9 cellular contexts compared by ENCODE assay signal in genomic region chr7:36723951-36724664, GRCh38. TPM values are rescaled to one million over a fixed set of nuclear protein-coding genes. Genes with fewer than 3 reads are reported as not detected.
DNase-seq lines count a peak whose midpoint lies in the region; ATAC-seq and TF ChIP-seq lines count a peak whose summit lies in the region.
"Had no signal": no experiment of that assay in that cellular context is flagged by ENCODE, and none has a peak within 500 bp of the region (broad histone marks: within the 10 kb centered on the region; RNA-seq: fewer than 3 reads in every experiment).

A gene with protein sequence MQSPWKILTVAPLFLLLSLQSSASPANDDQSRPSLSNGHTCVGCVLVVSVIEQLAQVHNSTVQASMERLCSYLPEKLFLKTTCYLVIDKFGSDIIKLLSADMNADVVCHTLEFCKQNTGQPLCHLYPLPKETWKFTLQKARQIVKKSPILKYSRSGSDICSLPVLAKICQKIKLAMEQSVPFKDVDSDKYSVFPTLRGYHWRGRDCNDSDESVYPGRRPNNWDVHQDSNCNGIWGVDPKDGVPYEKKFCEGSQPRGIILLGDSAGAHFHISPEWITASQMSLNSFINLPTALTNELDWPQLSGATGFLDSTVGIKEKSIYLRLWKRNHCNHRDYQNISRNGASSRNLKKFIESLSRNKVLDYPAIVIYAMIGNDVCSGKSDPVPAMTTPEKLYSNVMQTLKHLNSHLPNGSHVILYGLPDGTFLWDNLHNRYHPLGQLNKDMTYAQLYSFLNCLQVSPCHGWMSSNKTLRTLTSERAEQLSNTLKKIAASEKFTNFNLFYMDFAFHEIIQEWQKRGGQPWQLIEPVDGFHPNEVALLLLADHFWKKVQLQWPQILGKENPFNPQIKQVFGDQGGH (minus strand): TSS chr7:36724494. CDS start chr7:36724148, 346 bp downstream.

- H2AFZ ChIP-seq in DND-41 (ENCODE audit: low read depth, low read length): peak within 1 kb of the TSS; percentile 64

- no peaks in the 10 kb centered on the region for H3K27me3 ChIP-seq in DND-41 (ENCODE audit: insufficient read depth, low read length, poor library complexity)
- H3K27me3 ChIP-seq: cardiac muscle cell had no signal

- intact Hi-C loops in activated T-helper 1 cell treated with anti-CD3 and anti-CD28 coated beads, Interleukin-12 subunit alpha, Interleukin-12 subunit beta, Interleukin-2, Interleukin-4 antibody, amounts not matched to agents 30 ng/mL and 10 ng/mL and 1 ng/mL, durations not matched to agents 14 hours and 24 hours and 36 hours (cut with micrococcal nuclease): loop anchor here (1.0 to 5.0 kb wide), 8 partner anchors 17 to 618 kb away; no protein-coding TSS in a partner anchor

- ATAC-seq in DND-41 (ENCODE audit: insufficient read depth, low read depth): peak; percentile 98
- ATAC-seq in GM21825 (IDR thresholded peaks at IDR 0.05; ENCODE audit: unreplicated experiment): peak; percentile 93
- peak; percentile 99 for ATAC-seq in memory B cell (ENCODE audit: low read depth)
- peak; percentile 90 for ATAC-seq in stimulated activated effector memory CD8-positive, alpha-beta T cell treated with anti-CD3 and anti-CD28 coated beads, Interleukin-12 subunit alpha, Interleukin-12 subunit beta, amount 100 ng/mL, for 72 hours

- H3K9ac ChIP-seq in DND-41 (ENCODE audit: low read depth, low read length): peak within 1 kb of the TSS; percentile 52

- no peaks in the 10 kb centered on the region for H4K20me1 ChIP-seq in DND-41 (ENCODE audit: insufficient read depth, low read length)

- TF ChIP-seq CTCF in DND-41 (IDR thresholded peaks at IDR 0.05; ENCODE audit: borderline replicate concordance, extremely low read depth, low read length, poor library complexity, severe bottlenecking): no peak

- peaks cover 2% of the 10 kb centered on the region for H3K27me3 Mint-ChIP-seq in activated T-helper 1 cell treated with anti-CD3 and anti-CD28 coated beads, Interleukin-12 subunit alpha, Interleukin-12 subunit beta, Interleukin-2, Interleukin-4 antibody, amounts not matched to agents 30 ng/mL and 10 ng/mL and 1 ng/mL, durations not matched to agents 14 hours and 24 hours and 36 hours (ENCODE audit: insufficient read depth)
- no peaks in the 10 kb centered on the region for H3K27me3 Mint-ChIP-seq in memory B cell

- peak within 1 kb of the TSS; percentile 87 for H3K27ac ChIP-seq in DND-41 (ENCODE audit: low read length)
- H3K27ac ChIP-seq: cardiac muscle cell had no signal

- H3K4me2 ChIP-seq in DND-41 (ENCODE audit: insufficient read depth, low read length): peak within 1 kb of the TSS; percentile 55

- H3K36me3 ChIP-seq in DND-41 (ENCODE audit: insufficient read depth, low read length): no peaks in the 10 kb centered on the region
- H3K36me3 ChIP-seq: cardiac muscle cell had no signal

- H3K4me1 Mint-ChIP-seq in activated T-helper 1 cell treated with anti-CD3 and anti-CD28 coated beads, Interleukin-12 subunit alpha, Interleukin-12 subunit beta, Interleukin-2, Interleukin-4 antibody, amounts not matched to agents 30 ng/mL and 10 ng/mL and 1 ng/mL, durations not matched to agents 14 hours and 24 hours and 36 hours (ENCODE audit: low read depth): peaks cover 73% of the 10 kb centered on the region
- peaks cover 20% of the 10 kb centered on the region for H3K4me1 Mint-ChIP-seq in memory B cell
- peaks cover 75% of the 10 kb centered on the region for H3K4me1 Mint-ChIP-seq in stimulated activated effector memory CD8-positive, alpha-beta T cell treated with anti-CD3 and anti-CD28 coated beads, Interleukin-12 subunit alpha, Interleukin-12 subunit beta, amount 100 ng/mL, for 72 hours

- no peaks in the 10 kb centered on the region for H3K9me3 ChIP-seq in DND-41 (ENCODE audit: insufficient read depth, low read length, severe bottlenecking)

- H3K9me3 Mint-ChIP-seq in activated T-helper 1 cell treated with anti-CD3 and anti-CD28 coated beads, Interleukin-12 subunit alpha, Interleukin-12 subunit beta, Interleukin-2, Interleukin-4 antibody, amounts not matched to agents 30 ng/mL and 10 ng/mL and 1 ng/mL, durations not matched to agents 14 hours and 24 hours and 36 hours: no peaks in the 10 kb centered on the region
- H3K9me3 Mint-ChIP-seq in memory B cell: peaks cover 3% of the 10 kb centered on the region
- H3K9me3 Mint-ChIP-seq in stimulated activated effector memory CD8-positive, alpha-beta T cell treated with anti-CD3 and anti-CD28 coated beads, Interleukin-12 subunit alpha, Interleukin-12 subunit beta, amount 100 ng/mL, for 72 hours: peaks cover 4% of the 10 kb centered on the region

- H3K27ac Mint-ChIP-seq in activated T-helper 1 cell treated with anti-CD3 and anti-CD28 coated beads, Interleukin-12 subunit alpha, Interleukin-12 subunit beta, Interleukin-2, Interleukin-4 antibody, amounts not matched to agents 30 ng/mL and 10 ng/mL and 1 ng/mL, durations not matched to agents 14 hours and 24 hours and 36 hours: peak within 1 kb of the TSS; percentile 90
- H3K27ac Mint-ChIP-seq in memory B cell: peak within 1 kb of the TSS; percentile 85
- peak within 1 kb of the TSS; percentile 94 for H3K27ac Mint-ChIP-seq in stimulated activated effector memory CD8-positive, alpha-beta T cell treated with anti-CD3 and anti-CD28 coated beads, Interleukin-12 subunit alpha, Interleukin-12 subunit beta, amount 100 ng/mL, for 72 hours

- H3K79me2 ChIP-seq in DND-41 (ENCODE audit: insufficient read depth, low read length): no peaks in the 10 kb centered on the region

- DNase-seq in DND-41: peak; percentile 84
- peak; percentile 96 for DNase-seq in NOMO-1 treated with DMSO at 0.1 percent for 48 hours (lab: John Stamatoyannopoulos, UW; ENCODE audit: unreplicated experiment)
- DNase-seq in activated T-helper 1 cell treated with anti-CD3 and anti-CD28 coated beads, Interleukin-12 subunit alpha, Interleukin-12 subunit beta, Interleukin-2, Interleukin-4 antibody, amounts not matched to agents 30 ng/mL and 10 ng/mL and 1 ng/mL, durations not matched to agents 14 hours and 24 hours and 36 hours (ENCODE audit: low spot score): peak; percentile 78
- DNase-seq in memory B cell (ENCODE audit: low spot score in 2 of 2): peak; percentile 16 to 27
- peak; percentile 43 to 88 for DNase-seq in stimulated activated effector memory CD8-positive, alpha-beta T cell treated with anti-CD3 and anti-CD28 coated beads, Interleukin-12 subunit alpha, Interleukin-12 subunit beta, amount 100 ng/mL, for 72 hours (ENCODE audit: low spot score in 2 of 2)
- no peak for DNase-seq in NCI-H1092 (lab: John Stamatoyannopoulos, UW)
- no peak for DNase-seq in NCI-H2107 (lab: John Stamatoyannopoulos, UW)

- peaks cover 13% of the 10 kb centered on the region for H3K36me3 Mint-ChIP-seq in activated T-helper 1 cell treated with anti-CD3 and anti-CD28 coated beads, Interleukin-12 subunit alpha, Interleukin-12 subunit beta, Interleukin-2, Interleukin-4 antibody, amounts not matched to agents 30 ng/mL and 10 ng/mL and 1 ng/mL, durations not matched to agents 14 hours and 24 hours and 36 hours (ENCODE audit: low read depth)
- no peaks in the 10 kb centered on the region for H3K36me3 Mint-ChIP-seq in memory B cell
- peaks cover 55% of the 10 kb centered on the region for H3K36me3 Mint-ChIP-seq in stimulated activated effector memory CD8-positive, alpha-beta T cell treated with anti-CD3 and anti-CD28 coated beads, Interleukin-12 subunit alpha, Interleukin-12 subunit beta, amount 100 ng/mL, for 72 hours

- H3K4me3 ChIP-seq in DND-41 (ENCODE audit: low read depth in 1 of 2, low read length in 2 of 2): peak within 1 kb of the TSS in 1 of 2 experiments; percentile 49; a peak in 2 of 4 replicates
- H3K4me3 ChIP-seq: cardiac muscle cell had no signal

- H3K4me3 Mint-ChIP-seq in activated T-helper 1 cell treated with anti-CD3 and anti-CD28 coated beads, Interleukin-12 subunit alpha, Interleukin-12 subunit beta, Interleukin-2, Interleukin-4 antibody, amounts not matched to agents 30 ng/mL and 10 ng/mL and 1 ng/mL, durations not matched to agents 14 hours and 24 hours and 36 hours: peak within 1 kb of the TSS; percentile 87
- peak within 1 kb of the TSS; percentile 65 for H3K4me3 Mint-ChIP-seq in memory B cell
- peak within 1 kb of the TSS; percentile 67 for H3K4me3 Mint-ChIP-seq in stimulated activated effector memory CD8-positive, alpha-beta T cell treated with anti-CD3 and anti-CD28 coated beads, Interleukin-12 subunit alpha, Interleukin-12 subunit beta, amount 100 ng/mL, for 72 hours

- peaks cover 49% of the 10 kb centered on the region for H3K4me1 ChIP-seq in DND-41 (ENCODE audit: insufficient read depth, low read length)

RNA-seq across cellular contexts. Expression of the gene that starts here (rescaled TPM):
- total RNA-seq in activated T-helper 1 cell treated with anti-CD3 and anti-CD28 coated beads, Interleukin-12 subunit alpha, Interleukin-12 subunit beta, Interleukin-2, Interleukin-4 antibody, amounts not matched to agents 30 ng/mL and 10 ng/mL and 1 ng/mL, durations not matched to agents 14 hours and 24 hours and 36 hours: 12.3 and 14.0 TPM in 2 replicates
- total RNA-seq: cardiac muscle cell had no signal

Comparison
In these comparisons a context has a peak if more than half of its experiments do, and no peak if none do; other contexts are left out.
1. DNase-seq: peak in DND-41 (single experiment), NOMO-1 treated with DMSO at 0.1 percent for 48 hours (single experiment), activated T-helper 1 cell treated with anti-CD3 and anti-CD28 coated beads, Interleukin-12 subunit alpha, Interleukin-12 subunit beta, Interleukin-2, Interleukin-4 antibody, amounts not matched to agents 30 ng/mL and 10 ng/mL and 1 ng/mL, durations not matched to agents 14 hours and 24 hours and 36 hours (single experiment), memory B cell (2 of 2) and stimulated activated effector memory CD8-positive, alpha-beta T cell treated with anti-CD3 and anti-CD28 coated beads, Interleukin-12 subunit alpha, Interleukin-12 subunit beta, amount 100 ng/mL, for 72 hours (2 of 2); none in NCI-H1092 (single experiment) and NCI-H2107 (single experiment).
2. Peak in every context shown above with its lines, with median percentiles within 50 percentile points of each other: ATAC-seq, H3K27ac Mint-ChIP-seq and H3K4me3 Mint-ChIP-seq.